14 cellular contexts compared by ENCODE assay signal in genomic region chr4:156976147-156976546, GRCh38. TPM values are rescaled to one million over a fixed set of nuclear protein-coding genes. Genes with fewer than 3 reads are reported as not detected.
DNase-seq lines count a peak whose midpoint lies in the region; ATAC-seq and FAIRE-seq lines count a peak whose summit lies in the region.
"Had no signal": no experiment of that assay in that cellular context is flagged by ENCODE, and none has a peak within 500 bp of the region (broad histone marks: within the 10 kb centered on the region; RNA-seq: fewer than 3 reads in every experiment).

No MANE protein-coding gene starts in this region.

- FAIRE-seq in frontal cortex (lab: Jason Lieb, UNC), result no peak

- peak; percentile 83 for DNase-seq in HCEC 1CT
- DNase-seq in SW 1271 (lab: John Stamatoyannopoulos, UW), result peak; percentile 12 to 39
- DNase-seq in fibroblast of peridontal ligament (ENCODE audit: extremely low read depth), result peak; percentile 77
- peak; percentile 58 for DNase-seq in pulmonary artery endothelial cell (ENCODE audit: low read depth, low spot score)
- DNase-seq in stimulated activated CD4-positive, alpha-beta T cell treated with anti-CD3 and anti-CD28 coated beads, Interleukin-1b, Interleukin-23, amount 100 ng/mL, for 48 hours, result no peak
- no peak for DNase-seq in NCI-H1417 treated with DMSO at 0.1 percent for 48 hours (lab: John Stamatoyannopoulos, UW)
- no peak for DNase-seq in frontal cortex (ENCODE audit: low spot score in 2 of 2)
- DNase-seq: CD8-positive, alpha-beta T cell; GF-D8; MG63; naive thymus-derived CD4-positive, alpha-beta T cell; NK-92 treated with Interleukin-12 subunit alpha and Interleukin-12 subunit beta, amount 100 ng/mL, for 24 hours had no signal

- ATAC-seq in GM19452 (IDR thresholded peaks at IDR 0.05; ENCODE audit: unreplicated experiment), result no peak
- ATAC-seq: CD8-positive, alpha-beta T cell; naive thymus-derived CD4-positive, alpha-beta T cell; sciatic nerve had no signal

RNA-seq across cellular contexts. Expression of gene PDGFC, which starts 4.5 kb away (rescaled TPM):
- total RNA-seq in pulmonary artery endothelial cell (9.8 and 11.7 TPM in 2 replicates), frontal cortex (33.4 TPM)
- total RNA-seq: CD8-positive, alpha-beta T cell had no signal

Comparison
In these comparisons a context has a peak if more than half of its experiments do, and no peak if none do; other contexts are left out.
1. DNase-seq: peak in HCEC 1CT (single experiment), SW 1271 (2 of 2), fibroblast of peridontal ligament (single experiment) and pulmonary artery endothelial cell (single experiment); none in stimulated activated CD4-positive, alpha-beta T cell treated with anti-CD3 and anti-CD28 coated beads, Interleukin-1b, Interleukin-23, amount 100 ng/mL, for 48 hours (single experiment), NCI-H1417 treated with DMSO at 0.1 percent for 48 hours (single experiment) and frontal cortex (0 of 2).